In genomic region chr14:58298477-58298879, GRCh38 we compare ENCODE assay signal across 8 cellular contexts. TPM values are rescaled to one million over a fixed set of nuclear protein-coding genes. Genes with fewer than 3 reads are reported as not detected.
DNase-seq lines count a peak whose midpoint lies in the region; ATAC-seq and TF ChIP-seq lines count a peak whose summit lies in the region.

Gene ARID4A, plus strand, starts transcription at chr14:58298555. Its CDS starts 1,300 bp downstream, at chr14:58299855.

- DNase-seq in HuH-7.5 (ENCODE audit: low spot score) (peak; percentile 9), activated T-cell treated with anti-CD3 and anti-CD28 coated beads for 48 hours (ENCODE audit: low read depth) (peak; percentile 61), fibroblast of mammary gland (ENCODE audit: low read depth) (no peak), occipital lobe (lab: John Stamatoyannopoulos, UW) (no peak), upper lobe of right lung (peak; percentile 88), DMS153 treated with DMSO at 0.1 percent for 48 hours (lab: John Stamatoyannopoulos, UW; ENCODE audit: unreplicated experiment) (no peak)

- H3K4me3 ChIP-seq in fibroblast of mammary gland (ENCODE audit: control insufficient read depth, low read depth, low read length) (peak within 1 kb of the TSS; percentile 98), upper lobe of right lung (peak within 1 kb of the TSS; percentile 90)

- peak within 1 kb of the TSS; percentile 95 for H3K27ac ChIP-seq in upper lobe of right lung

- H3K9me3 ChIP-seq in upper lobe of right lung, result no peaks in the 10 kb centered on the region

- no peaks in the 10 kb centered on the region for H3K27me3 ChIP-seq in upper lobe of right lung

- TF ChIP-seq CTCF in fibroblast of mammary gland (conservative IDR thresholded peaks at IDR 0.05; ENCODE audit: control insufficient read depth, insufficient read depth, low read depth, low read length) (no peak), upper lobe of right lung (IDR thresholded peaks at IDR 0.05) (no peak)

- intact Hi-C loops in upper lobe of right lung (cut with DNase I), result no loop called here

- peaks cover 40% of the 10 kb centered on the region for H3K4me1 ChIP-seq in upper lobe of right lung

- H3K36me3 ChIP-seq in upper lobe of right lung, result peaks cover 42% of the 10 kb centered on the region

- ATAC-seq in upper lobe of right lung (no peak), GM18519 (IDR thresholded peaks at IDR 0.05; ENCODE audit: low FRiP score, unreplicated experiment) (no peak), HG02678 (IDR thresholded peaks at IDR 0.05; ENCODE audit: unreplicated experiment) (no peak)

RNA-seq across cellular contexts. Expression of gene ARID4A, which starts in this region (rescaled TPM):
- total RNA-seq in occipital lobe, result 64.1 TPM
- total RNA-seq in upper lobe of right lung, result 37.0 TPM

Comparison
In these comparisons a context has a peak if more than half of its experiments do, and no peak if none do; other contexts are left out.
1. DNase-seq: peak in HuH-7.5 (single experiment), activated T-cell treated with anti-CD3 and anti-CD28 coated beads for 48 hours (single experiment) and upper lobe of right lung (single experiment); none in fibroblast of mammary gland (single experiment), occipital lobe (single experiment) and DMS153 treated with DMSO at 0.1 percent for 48 hours (single experiment).